8 cellular contexts compared by ENCODE assay signal in the genomic region with DNA sequence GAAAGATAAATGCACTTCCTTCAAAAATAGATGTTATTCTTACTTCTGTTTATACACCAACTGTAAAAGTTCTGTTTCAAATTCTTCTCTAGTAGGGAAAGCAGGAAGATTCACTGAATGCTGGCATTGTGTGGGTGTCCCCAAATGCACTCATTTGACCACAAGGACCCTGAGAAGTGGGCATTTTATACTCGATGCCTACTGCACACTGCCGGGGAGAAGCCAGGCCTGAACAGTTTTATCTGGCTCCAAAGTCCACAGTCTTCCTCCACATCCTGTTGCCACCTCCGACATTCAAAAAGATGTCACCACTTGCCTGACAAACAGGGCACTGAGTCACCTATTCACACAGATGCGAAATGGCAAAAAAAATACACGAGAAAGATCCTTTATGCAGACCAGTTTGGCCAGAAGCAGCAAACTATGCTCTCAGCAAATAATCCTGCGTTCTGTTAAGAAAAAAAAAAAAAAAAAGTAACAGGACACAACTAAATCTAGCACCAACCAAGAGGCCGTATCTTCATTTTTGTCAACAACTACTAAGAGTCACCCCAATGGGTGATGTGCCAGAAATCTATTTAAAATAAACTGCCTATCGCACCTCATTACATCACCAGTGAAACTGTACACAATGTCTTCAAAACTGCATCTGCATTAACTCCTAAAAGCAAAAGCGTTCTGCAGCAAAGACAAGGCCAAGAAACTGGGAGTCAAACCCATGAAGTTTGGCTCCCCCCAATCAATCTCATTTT. TPM values are rescaled to one million over a fixed set of nuclear protein-coding genes. Genes with fewer than 3 reads are reported as not detected.
DNase-seq lines count a peak whose midpoint lies in the region; ATAC-seq, FAIRE-seq and TF ChIP-seq lines count a peak whose summit lies in the region.

No MANE protein-coding gene starts in this region.

- H3K9me3 ChIP-seq in heart right ventricle, result no peaks in the 10 kb centered on the region

- no peaks in the 10 kb centered on the region for H3K27me3 Mint-ChIP-seq in activated naive CD4-positive, alpha-beta T cell treated with anti-CD3 and anti-CD28 coated beads, Interleukin-2, amount 10 ng/mL, durations not matched to agents 7 days and 5 days
- peaks cover 4 to 17% (median 5%) of the 10 kb centered on the region in 3 donors for H3K27me3 Mint-ChIP-seq in immature natural killer cell (ENCODE audit: low read depth in 3 of 3)

- H3K36me3 ChIP-seq in heart right ventricle, result peaks cover 0 to 33% (median 0%) of the 10 kb centered on the region in 9 donors

- H3K9me3 Mint-ChIP-seq in activated naive CD4-positive, alpha-beta T cell treated with anti-CD3 and anti-CD28 coated beads, Interleukin-2, amount 10 ng/mL, durations not matched to agents 7 days and 5 days, result no peaks in the 10 kb centered on the region
- H3K9me3 Mint-ChIP-seq in immature natural killer cell, result no peaks in the 10 kb centered on the region

- intact Hi-C loops in heart right ventricle (cut with DNase I) (loop anchor here in 1 of 10 donors (10.0 kb wide), 1 partner anchor 253 kb away; a partner anchor contains a TSS), Right ventricle myocardium superior (cut with DNase I) (no loop called here)

- DNase-seq in heart right ventricle (no peak), Right ventricle myocardium superior (no peak), immature natural killer cell (peak in 2 of 3 donors; percentile 17 to 58), T1000 (lab: John Stamatoyannopoulos, UW) (no peak), HTR-8/SVneo (ENCODE audit: insufficient read length, low spot score) (no peak)
- DNase-seq in activated naive CD4-positive, alpha-beta T cell treated with anti-CD3 and anti-CD28 coated beads, Interleukin-2, amount 10 ng/mL, durations not matched to agents 7 days and 5 days, result peak; percentile 53
- DNase-seq in stimulated activated naive CD4-positive, alpha-beta T cell treated with Interleukin-2 at 50 U/mL for 16 hours (lab: John Stamatoyannopoulos, UW), result peak; percentile 31
- no peak for DNase-seq in NK-92 treated with Interleukin-12 subunit alpha and Interleukin-12 subunit beta, amount 100 ng/mL, for 24 hours (lab: John Stamatoyannopoulos, UW)

- ATAC-seq in heart right ventricle (peak in 1 of 8 donors; percentile 37), Right ventricle myocardium superior (ENCODE audit: poor library complexity) (no peak)

- H3K27ac ChIP-seq in heart right ventricle, result peak overlapping the region; percentile 39 to 100 (median 100)

- peak overlapping the region; percentile 100 for H3K27ac Mint-ChIP-seq in activated naive CD4-positive, alpha-beta T cell treated with anti-CD3 and anti-CD28 coated beads, Interleukin-2, amount 10 ng/mL, durations not matched to agents 7 days and 5 days
- H3K27ac Mint-ChIP-seq in immature natural killer cell, result peak overlapping the region; percentile 64 to 100 (median 88)

- CTCF ChIA-PET in activated naive CD4-positive, alpha-beta T cell treated with anti-CD3 and anti-CD28 coated beads, Interleukin-2, amount 10 ng/mL, durations not matched to agents 7 days and 5 days (lab: Charles Lee), result interaction anchor here (1.3 to 2.3 kb wide), 3 partner anchors 12 to 27 kb away, joined by 4 to 8 read pairs (median 8); no protein-coding TSS in a partner anchor

- peaks cover 6 to 86% (median 66%) of the 10 kb centered on the region in 9 donors for H3K4me1 ChIP-seq in heart right ventricle

- H3K4me1 Mint-ChIP-seq in activated naive CD4-positive, alpha-beta T cell treated with anti-CD3 and anti-CD28 coated beads, Interleukin-2, amount 10 ng/mL, durations not matched to agents 7 days and 5 days, result peaks cover 62% of the 10 kb centered on the region
- peaks cover 57 to 69% of the 10 kb centered on the region in 2 donors for H3K4me1 Mint-ChIP-seq in immature natural killer cell

- H3K4me3 ChIP-seq in heart right ventricle, result peak overlapping the region in 1 of 10 donors; percentile 1

- WGBS in heart right ventricle, 2 donors, result 16 to 27% methylated on average over 9 of the region's 9 CpGs

- peak overlapping the region; percentile 13 for H3K4me3 Mint-ChIP-seq in activated naive CD4-positive, alpha-beta T cell treated with anti-CD3 and anti-CD28 coated beads, Interleukin-2, amount 10 ng/mL, durations not matched to agents 7 days and 5 days
- H3K4me3 Mint-ChIP-seq in immature natural killer cell, result peak overlapping the region; percentile 18 to 61 (median 34)

- no peak for FAIRE-seq in HTR-8/SVneo (lab: Jason Lieb, UNC)

- no peaks in the 10 kb centered on the region for H3K27me3 ChIP-seq in heart right ventricle

- no peak for TF ChIP-seq CTCF in heart right ventricle (IDR thresholded peaks at IDR 0.05)

- H3K36me3 Mint-ChIP-seq in activated naive CD4-positive, alpha-beta T cell treated with anti-CD3 and anti-CD28 coated beads, Interleukin-2, amount 10 ng/mL, durations not matched to agents 7 days and 5 days, result peaks cover 65% of the 10 kb centered on the region
- peaks cover 4 to 6% (median 4%) of the 10 kb centered on the region in 3 donors for H3K36me3 Mint-ChIP-seq in immature natural killer cell

RNA-seq across cellular contexts. Expression of a gene that starts 6.2 kb away (rescaled TPM):
- total RNA-seq in heart right ventricle (10 to 100 TPM; 19.5 to 32.8 (median 26.1) TPM), Right ventricle myocardium superior (20.6 TPM)
- polyA plus RNA-seq in heart right ventricle (10 to 100 TPM in 1 of 2 donors, 1 to 10 TPM in 1; 4.5 to 13.8 TPM), immature natural killer cell (1 to 10 TPM in 2 of 3 donors, under 1 TPM in 1; 0.04 to 2.3 (median 1.1) TPM)

RNA-seq across cellular contexts. Expression of a gene that starts 23.3 kb away (rescaled TPM):
- 10 to 100 TPM; 32.5 to 53.3 (median 45.5) TPM for total RNA-seq in heart right ventricle
- polyA plus RNA-seq in heart right ventricle, result 10 to 100 TPM; 11.9 to 60.2 TPM
- 42.2 TPM for total RNA-seq in Right ventricle myocardium superior
- 100 to 1,000 TPM; 111 to 159 (median 119) TPM for polyA plus RNA-seq in immature natural killer cell

RNA-seq across cellular contexts. Expression of a gene that starts 59.0 kb away (rescaled TPM):
- total RNA-seq in heart right ventricle (10 to 100 TPM; 17.9 to 34.1 (median 23.7) TPM), Right ventricle myocardium superior (34.9 TPM)
- polyA plus RNA-seq in heart right ventricle (10 to 100 TPM; 15.4 to 83.8 TPM), immature natural killer cell (100 to 1,000 TPM; 175 to 285 (median 192) TPM)

Comparison
In these comparisons a context has a peak if more than half of its experiments do, and no peak if none do; other contexts are left out.
1. DNase-seq: peak in activated naive CD4-positive, alpha-beta T cell treated with anti-CD3 and anti-CD28 coated beads, Interleukin-2, amount 10 ng/mL, durations not matched to agents 7 days and 5 days (single experiment), immature natural killer cell (2 of 3) and stimulated activated naive CD4-positive, alpha-beta T cell treated with Interleukin-2 at 50 U/mL for 16 hours (single experiment); none in heart right ventricle (0 of 2), Right ventricle myocardium superior (single experiment), T1000 (single experiment), NK-92 treated with Interleukin-12 subunit alpha and Interleukin-12 subunit beta, amount 100 ng/mL, for 24 hours (single experiment) and HTR-8/SVneo (single experiment).